ENCODE assay signal across 8 cellular contexts in genomic region chrX:131792789-131793462, GRCh38.
DNase-seq lines count a peak whose midpoint lies in the region; ATAC-seq, FAIRE-seq and TF ChIP-seq lines count a peak whose summit lies in the region.

No MANE protein-coding gene starts in this region.

- in situ Hi-C loops in gastrocnemius medialis (cut with MboI; ENCODE audit: low sequenced_read_pairs in 4 of 4) = no loop called here

- peak; percentile 71 for DNase-seq in DMS79 (lab: John Stamatoyannopoulos, UW)
- peak; percentile 6 for DNase-seq in H54 (ENCODE audit: insufficient read length, low spot score)
- peak; percentile 14 for DNase-seq in OCI-LY7 (ENCODE audit: low spot score)
- DNase-seq in gastrocnemius medialis = no peak
- no peak for DNase-seq in stimulated activated naive CD8-positive, alpha-beta T cell treated with anti-CD3 and anti-CD28 coated beads, Interleukin-15, Interleukin-2, amounts not matched to agents 100 U/mL and 50 U/mL, for 24 hours
- no peak for DNase-seq in testis

- H3K27me3 ChIP-seq in gastrocnemius medialis (no peaks in the 10 kb centered on the region), testis (no peaks in the 10 kb centered on the region)

- H3K27ac ChIP-seq in OCI-LY7 (ENCODE audit: low read depth, low read length, poor library complexity, severe bottlenecking) = no peak overlapping the region
- H3K27ac ChIP-seq in gastrocnemius medialis = peak overlapping the region in 2 of 4 donors; percentile 78 to 81
- no peak overlapping the region for H3K27ac ChIP-seq in testis

- no peak for FAIRE-seq in H54 (lab: Jason Lieb, UNC)
- peak; percentile 18 for FAIRE-seq in endometrium (lab: Jason Lieb, UNC)

- no peak overlapping the region for H2AFZ ChIP-seq in OCI-LY7 (ENCODE audit: low read length)

- TF ChIP-seq POLR2A in H54 (IDR thresholded peaks at IDR 0.05; ENCODE audit: low read depth, low read length) (no peak), gastrocnemius medialis (IDR thresholded peaks at IDR 0.05) (no peak), testis (IDR thresholded peaks at IDR 0.05) (no peak)

- no peaks in the 10 kb centered on the region for H3K9me3 ChIP-seq in OCI-LY7 (ENCODE audit: low read length)
- H3K9me3 ChIP-seq in gastrocnemius medialis = no peaks in the 10 kb centered on the region
- no peaks in the 10 kb centered on the region for H3K9me3 ChIP-seq in testis

- peak overlapping the region; percentile 20; the same call in 1 of the 2 replicates for H3K4me2 ChIP-seq in OCI-LY7 (ENCODE audit: low read length)

- intact Hi-C loops in OCI-LY7 (cut with micrococcal nuclease; ENCODE audit: unreplicated experiment) = no loop called here
- intact Hi-C loops in gastrocnemius medialis (cut with DNase I; ENCODE audit: low total_unique reads) = loop anchor here (1.0 to 2.0 kb wide), 6 partner anchors 10 to 88 kb away; no protein-coding TSS in a partner anchor
- intact Hi-C loops in testis (cut with DNase I; ENCODE audit: low total_unique reads) = no loop called here

- no peaks in the 10 kb centered on the region for H4K20me1 ChIP-seq in OCI-LY7 (ENCODE audit: insufficient read depth, low read length)

- POLR2A ChIA-PET in OCI-LY7 (lab: Charles Lee) = no interaction called here

- TF ChIP-seq CTCF in OCI-LY7 (conservative IDR thresholded peaks at IDR 0.05; ENCODE audit: low read length) = no peak
- peak in 3 of 5 experiments; percentile 43 to 71 (median 54) for TF ChIP-seq CTCF in gastrocnemius medialis (IDR thresholded peaks at IDR 0.05 in 4 of 5, conservative IDR thresholded peaks at IDR 0.05 in 1 of 5)
- no peak for TF ChIP-seq CTCF in testis (IDR thresholded peaks at IDR 0.05)

- WGBS in testis, 2 donors = 73 to 82% methylated on average over 8 to 15 of the region's 15 CpGs

- H3K4me3 ChIP-seq in OCI-LY7 (ENCODE audit: low read depth, low read length, poor library complexity, severe bottlenecking) (no peak overlapping the region), gastrocnemius medialis (peak overlapping the region in 3 of 4 donors; percentile 5 to 61 (median 55)), testis (no peak overlapping the region)

- H3K4me1 ChIP-seq in OCI-LY7 (ENCODE audit: insufficient read depth, low read length, poor library complexity, severe bottlenecking) (no peaks in the 10 kb centered on the region), gastrocnemius medialis (no peaks in the 10 kb centered on the region), testis (no peaks in the 10 kb centered on the region)

- CTCF ChIA-PET in OCI-LY7 (lab: Charles Lee; ENCODE audit: unreplicated experiment) = no interaction called here

- H3K9me2 ChIP-seq in OCI-LY7 (ENCODE audit: insufficient read depth, low read length) = no peaks in the 10 kb centered on the region

- BruUV-seq in OCI-LY7 (replicated peaks; lab: Mats Ljungman, UMichigan) = no TSS peak

- ATAC-seq in gastrocnemius medialis (no peak), HG02938 (IDR thresholded peaks at IDR 0.05; ENCODE audit: unreplicated experiment) (no peak)
- no peak for ATAC-seq in stimulated activated naive CD8-positive, alpha-beta T cell treated with anti-CD3 and anti-CD28 coated beads, Interleukin-15, Interleukin-2, amounts not matched to agents 100 U/mL and 50 U/mL, for 24 hours

- H3K36me3 ChIP-seq in OCI-LY7 (ENCODE audit: insufficient read depth, low read length) (no peaks in the 10 kb centered on the region), gastrocnemius medialis (no peaks in the 10 kb centered on the region), testis (ENCODE audit: low read depth, missing control alignments) (no peaks in the 10 kb centered on the region)

- no peaks in the 10 kb centered on the region for H3K79me2 ChIP-seq in OCI-LY7 (ENCODE audit: insufficient read depth, low read depth, low read length)

Comparison
In these comparisons a context has a peak if more than half of its experiments do, and no peak if none do; other contexts are left out.
1. DNase-seq: peak in DMS79 (single experiment), H54 (single experiment) and OCI-LY7 (single experiment); none in gastrocnemius medialis (0 of 2), stimulated activated naive CD8-positive, alpha-beta T cell treated with anti-CD3 and anti-CD28 coated beads, Interleukin-15, Interleukin-2, amounts not matched to agents 100 U/mL and 50 U/mL, for 24 hours (single experiment) and testis (single experiment).
2. H3K4me3 ChIP-seq: peak in gastrocnemius medialis (3 of 4); none in OCI-LY7 (single experiment) and testis (0 of 2).
3. CTCF ChIP-seq: peak in gastrocnemius medialis (3 of 5); none in OCI-LY7 (single experiment) and testis (0 of 3).